ENCODE assay signal across 31 cellular contexts in genomic region chr3:72594615-72595215, GRCh38.
"Had no signal": no experiment of that assay in that cellular context is flagged by ENCODE, and none has a peak within 500 bp of the region (broad histone marks: within the 10 kb centered on the region; RNA-seq: fewer than 3 reads in every experiment).

No MANE protein-coding gene starts in this region.

- H3K27ac ChIP-seq: adrenal gland, body of pancreas, colonic mucosa, dorsolateral prefrontal cortex, gastrocnemius medialis, hepatocyte, parathyroid adenoma, psoas muscle, upper lobe of left lung, vagina had no signal

- H3K9me3 ChIP-seq: adrenal gland, body of pancreas, colonic mucosa, gastrocnemius medialis, psoas muscle, upper lobe of left lung, vagina had no signal

- H2AFZ ChIP-seq: hepatocyte, parathyroid adenoma had no signal

- H3K4me3 Mint-ChIP-seq: activated CD4-positive, alpha-beta memory T cell treated with anti-CD3 and anti-CD28 coated beads, Interleukin-2, amount 10 ng/mL, durations not matched to agents 7 days and 5 days; activated CD4-positive, alpha-beta T cell treated with anti-CD3 and anti-CD28 coated beads, Interleukin-2, amount 10 ng/mL, durations not matched to agents 7 days and 5 days; mesothelial cell of epicardium; naive thymus-derived CD4-positive, alpha-beta T cell; stimulated activated memory B cell treated with anti-CD40 and anti-IgM and Interleukin-4, amounts not matched to agents 10 μg/mL and 1 μg/mL and 100 μg/mL, for 72 hours; stimulated activated naive CD8-positive, alpha-beta T cell treated with anti-CD3 and anti-CD28 coated beads, Interleukin-15, amount 100 ng/mL, for 72 hours had no signal

- H3K4me3 ChIP-seq: adrenal gland, body of pancreas, colonic mucosa, dorsolateral prefrontal cortex, gastrocnemius medialis, hepatocyte, psoas muscle, smooth muscle cell, upper lobe of left lung, vagina had no signal

- H3K27ac Mint-ChIP-seq: activated CD4-positive, alpha-beta memory T cell treated with anti-CD3 and anti-CD28 coated beads, Interleukin-2, amount 10 ng/mL, durations not matched to agents 7 days and 5 days; activated CD4-positive, alpha-beta T cell treated with anti-CD3 and anti-CD28 coated beads, Interleukin-2, amount 10 ng/mL, durations not matched to agents 7 days and 5 days; mesothelial cell of epicardium; naive thymus-derived CD4-positive, alpha-beta T cell; stimulated activated memory B cell treated with anti-CD40 and anti-IgM and Interleukin-4, amounts not matched to agents 10 μg/mL and 1 μg/mL and 100 μg/mL, for 72 hours had no signal

- FAIRE-seq: kidney had no signal

- H3K4me2 ChIP-seq: hepatocyte, smooth muscle cell had no signal

- H3K36me3 Mint-ChIP-seq: activated naive CD4-positive, alpha-beta T cell treated with anti-CD3 and anti-CD28 coated beads, Interleukin-2, amount 50 U/mL, for 72 hours; mesothelial cell of epicardium; naive thymus-derived CD4-positive, alpha-beta T cell; stimulated activated memory B cell treated with anti-CD40 and anti-IgM and Interleukin-4, amounts not matched to agents 10 μg/mL and 1 μg/mL and 100 μg/mL, for 72 hours had no signal

- H3K4me1 ChIP-seq: adrenal gland, colonic mucosa, gastrocnemius medialis, parathyroid adenoma, psoas muscle, upper lobe of left lung had no signal

- H3K36me3 ChIP-seq: adrenal gland, colonic mucosa, gastrocnemius medialis, upper lobe of left lung, vagina had no signal

- ATAC-seq: activated naive CD4-positive, alpha-beta T cell treated with anti-CD3 and anti-CD28 coated beads, Interleukin-2, amount 50 U/mL, for 72 hours; body of pancreas; gastrocnemius medialis; left colon; stimulated activated memory B cell treated with anti-CD40 and anti-IgM and Interleukin-4, amounts not matched to agents 10 μg/mL and 1 μg/mL and 100 μg/mL, for 72 hours; stimulated activated naive CD8-positive, alpha-beta T cell treated with anti-CD3 and anti-CD28 coated beads, Interleukin-15, amount 100 ng/mL, for 72 hours had no signal

- H3K9me3 Mint-ChIP-seq: activated CD4-positive, alpha-beta memory T cell treated with anti-CD3 and anti-CD28 coated beads, Interleukin-2, amount 10 ng/mL, durations not matched to agents 7 days and 5 days; activated CD4-positive, alpha-beta T cell treated with anti-CD3 and anti-CD28 coated beads, Interleukin-2, amount 10 ng/mL, durations not matched to agents 7 days and 5 days; activated naive CD4-positive, alpha-beta T cell treated with anti-CD3 and anti-CD28 coated beads, Interleukin-2, amount 50 U/mL, for 72 hours; mesothelial cell of epicardium; naive thymus-derived CD4-positive, alpha-beta T cell; stimulated activated memory B cell treated with anti-CD40 and anti-IgM and Interleukin-4, amounts not matched to agents 10 μg/mL and 1 μg/mL and 100 μg/mL, for 72 hours; stimulated activated naive CD8-positive, alpha-beta T cell treated with anti-CD3 and anti-CD28 coated beads, Interleukin-15, amount 100 ng/mL, for 72 hours had no signal

- H3K4me1 Mint-ChIP-seq: activated CD4-positive, alpha-beta memory T cell treated with anti-CD3 and anti-CD28 coated beads, Interleukin-2, amount 10 ng/mL, durations not matched to agents 7 days and 5 days; activated CD4-positive, alpha-beta T cell treated with anti-CD3 and anti-CD28 coated beads, Interleukin-2, amount 10 ng/mL, durations not matched to agents 7 days and 5 days; stimulated activated memory B cell treated with anti-CD40 and anti-IgM and Interleukin-4, amounts not matched to agents 10 μg/mL and 1 μg/mL and 100 μg/mL, for 72 hours had no signal

- DNase-seq: activated CD4-positive, alpha-beta memory T cell treated with anti-CD3 and anti-CD28 coated beads, Interleukin-2, amount 10 ng/mL, durations not matched to agents 7 days and 5 days; activated CD4-positive, alpha-beta T cell treated with anti-CD3 and anti-CD28 coated beads for 1 hour; activated CD4-positive, alpha-beta T cell treated with anti-CD3 and anti-CD28 coated beads, Interleukin-2, amount 10 ng/mL, durations not matched to agents 7 days and 5 days; activated naive CD4-positive, alpha-beta T cell; activated T-cell treated with anti-CD3 and anti-CD28 coated beads, Interleukin-2, amount 50 U/mL, for 48 hours; adrenal gland; aorta; body of pancreas; colonic mucosa; dorsolateral prefrontal cortex; effector memory CD4-positive, alpha-beta T cell; gastrocnemius medialis; kidney; left colon; naive thymus-derived CD4-positive, alpha-beta T cell; occipital lobe; psoas muscle; stimulated activated CD4-positive, alpha-beta T cell treated with anti-CD3 and anti-CD28 coated beads, Interleukin-1b, Interleukin-23, amount 100 ng/mL, for 48 hours; stimulated activated CD4-positive, alpha-beta T cell treated with anti-CD3 and anti-CD28 coated beads, Interleukin-4, amount 100 ng/mL, for 4 hours; stimulated activated CD8-positive, alpha-beta memory T cell treated with anti-CD3 and anti-CD28 coated beads, Interleukin-4, amount 100 ng/mL, for 48 hours; stimulated activated naive CD8-positive, alpha-beta T cell treated with anti-CD3 and anti-CD28 coated beads, Interleukin-15, amount 100 ng/mL, for 72 hours; substantia nigra; T-helper 9 cell; upper lobe of left lung had no signal

- H3K27me3 Mint-ChIP-seq: activated CD4-positive, alpha-beta memory T cell treated with anti-CD3 and anti-CD28 coated beads, Interleukin-2, amount 10 ng/mL, durations not matched to agents 7 days and 5 days; activated CD4-positive, alpha-beta T cell treated with anti-CD3 and anti-CD28 coated beads, Interleukin-2, amount 10 ng/mL, durations not matched to agents 7 days and 5 days; naive thymus-derived CD4-positive, alpha-beta T cell; stimulated activated naive CD8-positive, alpha-beta T cell treated with anti-CD3 and anti-CD28 coated beads, Interleukin-15, amount 100 ng/mL, for 72 hours had no signal

- H3K9ac ChIP-seq: parathyroid adenoma had no signal

- H3K79me2 ChIP-seq: hepatocyte, parathyroid adenoma had no signal

- H3K27me3 ChIP-seq: adrenal gland, body of pancreas, colonic mucosa, dorsolateral prefrontal cortex, hepatocyte, upper lobe of left lung, vagina had no signal
